23 cellular contexts compared by ENCODE assay signal in genomic region chr12:93793983-93794382, GRCh38.
DNase-seq lines count a peak whose midpoint lies in the region; ATAC-seq and TF ChIP-seq lines count a peak whose summit lies in the region.
"Had no signal": no experiment of that assay in that cellular context is flagged by ENCODE, and none has a peak within 500 bp of the region (broad histone marks: within the 10 kb centered on the region; RNA-seq: fewer than 3 reads in every experiment).

No MANE protein-coding gene starts in this region.

- no peak overlapping the region for H2AFZ ChIP-seq in PC-3 (ENCODE audit: low read length)

- H3K9me2 ChIP-seq in PC-3 (replicated peaks; ENCODE audit: low read length): no peaks in the 10 kb centered on the region

- H3K4me1 ChIP-seq in PC-3 (ENCODE audit: insufficient read depth, low read length) (peaks cover 24% of the 10 kb centered on the region), ascending aorta (peaks cover 0 to 3% of the 10 kb centered on the region in 2 donors)
- H3K4me1 ChIP-seq: breast epithelium, upper lobe of left lung had no signal

- ATAC-seq in PC-3: no peak
- ATAC-seq: activated T-cell treated with anti-CD3 and anti-CD28 coated beads, Interleukin-2, amount 50 U/mL, for 72 hours; gastroesophageal sphincter had no signal

- POLR2A ChIA-PET in PC-3 (lab: Charles Lee; ENCODE audit: unreplicated experiment): no interaction called here

- TF ChIP-seq CTCF in cardiac fibroblast (IDR thresholded peaks at IDR 0.05; ENCODE audit: low read depth, low read length) (no peak), foreskin fibroblast (IDR thresholded peaks at IDR 0.05; ENCODE audit: low read depth, low read length) (no peak), PC-3 (conservative IDR thresholded peaks at IDR 0.05; ENCODE audit: low read depth, low read length) (no peak), ascending aorta (IDR thresholded peaks at IDR 0.05) (no peak)

- no peaks in the 10 kb centered on the region for H3K79me2 ChIP-seq in PC-3 (ENCODE audit: low read length)

- H3K9me3 ChIP-seq in PC-3 (ENCODE audit: low read length) (no peaks in the 10 kb centered on the region), ascending aorta (no peaks in the 10 kb centered on the region)
- H3K9me3 ChIP-seq: breast epithelium, gastroesophageal sphincter, upper lobe of left lung had no signal

- H4K20me1 ChIP-seq in PC-3 (ENCODE audit: low read length): no peaks in the 10 kb centered on the region

- H3F3A ChIP-seq in PC-3 (ENCODE audit: low read length, unreplicated experiment): no peaks in the 10 kb centered on the region

- DNase-seq in EL (peak; percentile 59), LHCN-M2 (ENCODE audit: low read depth) (peak; percentile 93), cardiac fibroblast (ENCODE audit: low read depth in 2 of 2) (peak; percentile 82 to 83), foreskin fibroblast (peak; percentile 89 to 92), NCI-H187 treated with DMSO at 0.1 percent for 48 hours (lab: John Stamatoyannopoulos, UW) (no peak), PC-3 (no peak), ascending aorta (ENCODE audit: low spot score in 2 of 2) (no peak)
- DNase-seq: activated CD4-positive, alpha-beta T cell treated with anti-CD3 and anti-CD28 coated beads, Interleukin-2, amount 50 U/mL, for 48 hours; activated CD4-positive, CD25-positive, alpha-beta regulatory T cell treated with anti-CD3 and anti-CD28 coated beads, Interleukin-2, amount 50 U/mL, for 72 hours; activated T-cell treated with anti-CD3 and anti-CD28 coated beads, Interleukin-2, amount 50 U/mL, for 72 hours; NCI-H2029 treated with DMSO at 0.1 percent for 48 hours; NCI-H524 treated with DMSO at 0.1 percent for 48 hours; nephron progenitor cell; OCI-M1; stimulated activated naive B cell treated with anti-CD40 and anti-IgM and Interleukin-4, amounts not matched to agents 10 μg/mL and 1 μg/mL and 100 μg/mL, for 72 hours; substantia nigra; T-helper 2 cell; upper lobe of left lung had no signal

- H3K36me3 ChIP-seq in PC-3 (ENCODE audit: low read depth, low read length) (no peaks in the 10 kb centered on the region), ascending aorta (no peaks in the 10 kb centered on the region)
- H3K36me3 ChIP-seq: breast epithelium, gastroesophageal sphincter, upper lobe of left lung had no signal

- H3K4me2 ChIP-seq in PC-3 (ENCODE audit: low read length): no peak overlapping the region
- H3K4me2 ChIP-seq: KMS-11 had no signal

- no peak overlapping the region for H3K4me3 ChIP-seq in cardiac fibroblast (replicated peaks in 1 of 2; ENCODE audit: low read depth in 2 of 2, low read length in 2 of 2)
- no peak overlapping the region for H3K4me3 ChIP-seq in foreskin fibroblast (ENCODE audit: low read depth in 1 of 2, low read length in 2 of 2)
- no peak overlapping the region for H3K4me3 ChIP-seq in PC-3 (ENCODE audit: low read length)
- H3K4me3 ChIP-seq in ascending aorta: no peak overlapping the region
- H3K4me3 ChIP-seq: breast epithelium, gastroesophageal sphincter, skin epidermis, upper lobe of left lung had no signal

- H3K27ac ChIP-seq in PC-3 (ENCODE audit: low read length): no peak overlapping the region
- H3K27ac ChIP-seq in ascending aorta: no peak overlapping the region
- H3K27ac ChIP-seq: breast epithelium, C4-2B, gastroesophageal sphincter, KMS-11, skin epidermis, upper lobe of left lung had no signal

- intact Hi-C loops in PC-3 (cut with micrococcal nuclease) (no loop called here), ascending aorta (cut with DNase I) (no loop called here)

- H3K27me3 ChIP-seq in PC-3 (ENCODE audit: low read length) (no peaks in the 10 kb centered on the region), ascending aorta (no peaks in the 10 kb centered on the region)
- H3K27me3 ChIP-seq: breast epithelium, gastroesophageal sphincter, upper lobe of left lung had no signal

- CTCF ChIA-PET in PC-3 (lab: Charles Lee): no interaction called here

- no peak overlapping the region for H3K9ac ChIP-seq in PC-3 (ENCODE audit: low read length)
- H3K9ac ChIP-seq: KMS-11 had no signal

- BruUV-seq in PC-3 (replicated peaks; lab: Mats Ljungman, UMichigan): no TSS peak

Comparison
In these comparisons a context has a peak if more than half of its experiments do, and no peak if none do; other contexts are left out.
1. DNase-seq: peak in EL (single experiment), LHCN-M2 (single experiment), cardiac fibroblast (2 of 2) and foreskin fibroblast (2 of 2); none in NCI-H187 treated with DMSO at 0.1 percent for 48 hours (single experiment), PC-3 (single experiment) and ascending aorta (0 of 2).